In genomic region chr19:42424345-42424707, GRCh38 we compare ENCODE assay signal across 11 cellular contexts. TPM values are rescaled to one million over a fixed set of nuclear protein-coding genes. Genes with fewer than 3 reads are reported as not detected.
DNase-seq lines count a peak whose midpoint lies in the region; TF ChIP-seq lines count a peak whose summit lies in the region.
"Had no signal": no experiment of that assay in that cellular context is flagged by ENCODE, and none has a peak within 500 bp of the region (broad histone marks: within the 10 kb centered on the region; RNA-seq: fewer than 3 reads in every experiment).

No MANE protein-coding gene starts in this region.

- WGBS in esophagus muscularis mucosa: 73% methylated on average over 15 of the region's 15 CpGs

- no peaks in the 10 kb centered on the region for H3K9me2 ChIP-seq in SU-DHL-6 (replicated peaks; ENCODE audit: insufficient read depth, low read length)

- peak overlapping the region; percentile 70 for H2AFZ ChIP-seq in SU-DHL-6 (ENCODE audit: low read depth, low read length, severe bottlenecking)

- no peak overlapping the region for H3K27ac ChIP-seq in CD8-positive, alpha-beta memory T cell (ENCODE audit: low read depth, low read length)
- no peak overlapping the region for H3K27ac ChIP-seq in SU-DHL-6 (ENCODE audit: low read depth, low read length)
- H3K27ac ChIP-seq in esophagus muscularis mucosa (replicated peaks in 1 of 4): peak overlapping the region in 2 of 4 donors; percentile 67 to 81
- H3K27ac ChIP-seq: SJSA1 had no signal

- TF ChIP-seq POLR2A in esophagus muscularis mucosa (IDR thresholded peaks at IDR 0.05; ENCODE audit: low read depth): no peak

- POLR2A ChIA-PET in CD8-positive, alpha-beta memory T cell (lab: Charles Lee): no interaction called here

- TF ChIP-seq CTCF in SU-DHL-6 (IDR thresholded peaks at IDR 0.05; ENCODE audit: insufficient read depth, low read length, poor library complexity, severe bottlenecking) (no peak), esophagus muscularis mucosa (IDR thresholded peaks at IDR 0.05) (no peak), progenitor cell of endocrine pancreas (IDR thresholded peaks at IDR 0.05; ENCODE audit: unreplicated experiment) (no peak)

- intact Hi-C loops in esophagus muscularis mucosa (cut with DNase I): no loop called here

- peaks cover 0 to 1% of the 10 kb centered on the region in 2 donors for H3K27me3 Mint-ChIP-seq in CD8-positive, alpha-beta memory T cell
- peaks cover 36% of the 10 kb centered on the region for H3K27me3 Mint-ChIP-seq in progenitor cell of endocrine pancreas

- no peaks in the 10 kb centered on the region for H3F3A ChIP-seq in SU-DHL-6 (ENCODE audit: insufficient read depth)

- peaks cover 14% of the 10 kb centered on the region for H3K79me2 ChIP-seq in SU-DHL-6 (ENCODE audit: insufficient read depth, low read length)

- H3K9ac ChIP-seq in SU-DHL-6 (ENCODE audit: low read length): no peak overlapping the region

- H3K4me3 Mint-ChIP-seq in CD8-positive, alpha-beta memory T cell: peak overlapping the region; percentile 88 to 99 (median 97)
- H3K4me3 Mint-ChIP-seq in progenitor cell of endocrine pancreas (ENCODE audit: low read depth): peak overlapping the region; percentile 45

- DNase-seq in CD8-positive, alpha-beta memory T cell: peak in 1 of 5 donors; percentile 46
- DNase-seq in esophagus muscularis mucosa (ENCODE audit: extremely low spot score) (no peak), progenitor cell of endocrine pancreas (ENCODE audit: low spot score, unreplicated experiment) (no peak), NCI-H2029 (lab: John Stamatoyannopoulos, UW) (no peak), medulla oblongata (ENCODE audit: extremely low spot score) (no peak), NCI-H526 treated with DMSO at 0.1 percent for 48 hours (lab: John Stamatoyannopoulos, UW) (no peak)
- DNase-seq in activated CD4-positive, CD25-positive, alpha-beta regulatory T cell treated with anti-CD3 and anti-CD28 coated beads, Interleukin-2, amount 50 U/mL, for 72 hours: no peak
- DNase-seq: NCI-H1417 treated with DMSO at 0.1 percent for 48 hours had no signal

- no peaks in the 10 kb centered on the region for H4K20me1 ChIP-seq in SU-DHL-6 (ENCODE audit: low read depth, low read length)

- no peak for TF ChIP-seq EP300 in esophagus muscularis mucosa (IDR thresholded peaks at IDR 0.05)

- CTCF ChIA-PET in CD8-positive, alpha-beta memory T cell (lab: Charles Lee): interaction anchor here (0.7 to 2.3 kb wide), 5 partner anchors 9 to 17 kb away, joined by 3 to 13 read pairs (median 4); no protein-coding TSS in a partner anchor

- no peaks in the 10 kb centered on the region for H3K36me3 ChIP-seq in CD8-positive, alpha-beta memory T cell (ENCODE audit: insufficient read depth, low read length)
- no peaks in the 10 kb centered on the region for H3K36me3 ChIP-seq in SU-DHL-6 (ENCODE audit: low read length)
- no peaks in the 10 kb centered on the region for H3K36me3 ChIP-seq in esophagus muscularis mucosa

- H3K9me3 ChIP-seq in CD8-positive, alpha-beta memory T cell (ENCODE audit: low read length): no peaks in the 10 kb centered on the region
- H3K9me3 ChIP-seq in SU-DHL-6 (ENCODE audit: insufficient read depth, low read length): no peaks in the 10 kb centered on the region
- H3K9me3 ChIP-seq in esophagus muscularis mucosa: no peaks in the 10 kb centered on the region
- H3K9me3 ChIP-seq: SJSA1 had no signal

- H3K4me1 ChIP-seq in CD8-positive, alpha-beta memory T cell (ENCODE audit: insufficient read depth, low read length): peaks cover 33% of the 10 kb centered on the region
- H3K4me1 ChIP-seq in esophagus muscularis mucosa: peaks cover 36 to 45% (median 38%) of the 10 kb centered on the region in 4 donors

- H3K36me3 Mint-ChIP-seq in CD8-positive, alpha-beta memory T cell: peaks cover 0 to 8% (median 2%) of the 10 kb centered on the region in 3 donors
- H3K36me3 Mint-ChIP-seq in progenitor cell of endocrine pancreas (ENCODE audit: insufficient read depth): no peaks in the 10 kb centered on the region

- H3K9me3 Mint-ChIP-seq in CD8-positive, alpha-beta memory T cell: no peaks in the 10 kb centered on the region
- H3K9me3 Mint-ChIP-seq in progenitor cell of endocrine pancreas (ENCODE audit: low read depth): no peaks in the 10 kb centered on the region

- H3K27me3 ChIP-seq in CD8-positive, alpha-beta memory T cell (ENCODE audit: insufficient read depth, low read length, poor library complexity, severe bottlenecking): no peaks in the 10 kb centered on the region
- H3K27me3 ChIP-seq in SU-DHL-6 (ENCODE audit: low read length): no peaks in the 10 kb centered on the region
- H3K27me3 ChIP-seq in esophagus muscularis mucosa: no peaks in the 10 kb centered on the region
- H3K27me3 ChIP-seq: SJSA1 had no signal

- no peak overlapping the region for H3K4me2 ChIP-seq in SU-DHL-6 (ENCODE audit: low read depth, low read length, poor library complexity, severe bottlenecking)

- peaks cover 30 to 47% (median 33%) of the 10 kb centered on the region in 3 donors for H3K4me1 Mint-ChIP-seq in CD8-positive, alpha-beta memory T cell
- H3K4me1 Mint-ChIP-seq in progenitor cell of endocrine pancreas (ENCODE audit: low read depth): peaks cover 11% of the 10 kb centered on the region

- peak overlapping the region in 2 of 8 donors; percentile 17 to 95 for H3K27ac Mint-ChIP-seq in CD8-positive, alpha-beta memory T cell
- no peak overlapping the region for H3K27ac Mint-ChIP-seq in progenitor cell of endocrine pancreas

- peak overlapping the region; percentile 82 for H3K4me3 ChIP-seq in CD8-positive, alpha-beta memory T cell (ENCODE audit: low read length)
- no peak overlapping the region for H3K4me3 ChIP-seq in SU-DHL-6 (ENCODE audit: insufficient read depth, low read length, poor library complexity, severe bottlenecking)
- H3K4me3 ChIP-seq in esophagus muscularis mucosa: peak overlapping the region; percentile 62 to 83 (median 68)

RNA-seq across cellular contexts. Expression of gene LIPE, which starts 2.9 kb away (rescaled TPM):
- total RNA-seq in CD8-positive, alpha-beta memory T cell: 10 to 100 TPM; 22.2 to 22.7 TPM
- 5.0 TPM for polyA plus RNA-seq in CD8-positive, alpha-beta memory T cell
- total RNA-seq in esophagus muscularis mucosa (10 to 100 TPM in 1 of 4 donors, 1 to 10 TPM in 3; 3.6 to 10.6 (median 5.9) TPM), progenitor cell of endocrine pancreas (12.8 and 13.4 TPM in 2 replicates)

RNA-seq across cellular contexts. Expression of gene CXCL17, which starts 18.4 kb away (rescaled TPM):
- not detected for total RNA-seq in CD8-positive, alpha-beta memory T cell
- polyA plus RNA-seq in CD8-positive, alpha-beta memory T cell: not detected
- 1 to 10 TPM in 1 of 4 donors, not detected in 3; 1.2 TPM for total RNA-seq in esophagus muscularis mucosa
- 0.48 and 0.64 TPM in 2 replicates for total RNA-seq in progenitor cell of endocrine pancreas
- total RNA-seq: myocyte, SJSA1 had no signal

RNA-seq across cellular contexts. Expression of gene CNFN, which starts 34.2 kb away (rescaled TPM):
- total RNA-seq in CD8-positive, alpha-beta memory T cell: not detected
- polyA plus RNA-seq in CD8-positive, alpha-beta memory T cell: not detected
- total RNA-seq in esophagus muscularis mucosa (1 to 10 TPM in 1 of 4 donors, under 1 TPM in 1, not detected in 2; 0.92 to 2.5 TPM), progenitor cell of endocrine pancreas (2.8 and 2.9 TPM in 2 replicates)
- total RNA-seq: myocyte, SJSA1 had no signal
